24 cellular contexts compared by ENCODE assay signal in genomic region chr7:29197916-29198315, GRCh38. TPM values are rescaled to one million over a fixed set of nuclear protein-coding genes. Genes with fewer than 3 reads are reported as not detected.
DNase-seq lines count a peak whose midpoint lies in the region; ATAC-seq, FAIRE-seq and TF ChIP-seq lines count a peak whose summit lies in the region.
"Had no signal": no experiment of that assay in that cellular context is flagged by ENCODE, and none has a peak within 500 bp of the region (broad histone marks: within the 10 kb centered on the region; RNA-seq: fewer than 3 reads in every experiment).

No MANE protein-coding gene starts in this region.

- BruUV-seq in HepG2 (replicated peaks; lab: Mats Ljungman, UMichigan) = no TSS peak

- intact Hi-C loops in body of pancreas (cut with DNase I) = no loop called here
- intact Hi-C loops in HepG2 (cut with micrococcal nuclease; ENCODE audit: unreplicated experiment) = loop anchor here (1.0 kb wide), 1 partner anchor 18 kb away; no protein-coding TSS in a partner anchor

- H3K27ac ChIP-seq in body of pancreas (peak overlapping the region in 3 of 4 donors; percentile 8 to 99 (median 93)), HepG2 (ENCODE audit: extremely low read length, insufficient read depth, low read length) (peak overlapping the region; percentile 21)

- 35 to 53% methylated on average over 3 of the region's 3 CpGs for WGBS in body of pancreas, 2 donors
- WGBS in HepG2 (ENCODE audit: low lambda C conversion rate) = 17% methylated on average over 3 of the region's 3 CpGs

- TF ChIP-seq CTCF in body of pancreas (IDR thresholded peaks at IDR 0.05) = no peak
- no peak for TF ChIP-seq CTCF in HepG2 (CRISPR knock-in tag; IDR thresholded peaks at IDR 0.05)
- no peak for TF ChIP-seq CTCF in type B pancreatic cell (conservative IDR thresholded peaks at IDR 0.05)

- H3K36me3 Mint-ChIP-seq in type B pancreatic cell = no peaks in the 10 kb centered on the region

- H3K36me3 ChIP-seq in body of pancreas (replicated peaks in 1 of 2; ENCODE audit: insufficient read depth in 1 of 2, low read depth in 2 of 2) (no peaks in the 10 kb centered on the region), HepG2 (replicated peaks in 1 of 2; ENCODE audit: control insufficient read depth in 1 of 2, insufficient read depth in 2 of 2, low read length in 2 of 2) (no peaks in the 10 kb centered on the region)
- H3K36me3 ChIP-seq: HAP-1 had no signal

- CTCF ChIA-PET in HepG2 (lab: Yijun Ruan, JAX; ENCODE audit: low intra/inter-chr PET ratio, low total read pairs) = no interaction called here

- in situ Hi-C loops in HepG2 (cut with HindIII; ENCODE audit: extremely low pct_ligation_motif_present, low pct_unique_long_range_greater_than_20kb) = no loop called here

- H3K9ac ChIP-seq in HepG2 (ENCODE audit: insufficient read depth, low read depth, low read length) = peak overlapping the region; percentile 1; the same call in 1 of the 2 replicates
- H3K9ac ChIP-seq: SK-N-SH had no signal

- no peaks in the 10 kb centered on the region for H3K27me3 ChIP-seq in body of pancreas
- no peaks in the 10 kb centered on the region; a peak in 1 of 5 replicates for H3K27me3 ChIP-seq in HepG2 (ENCODE audit: control insufficient read depth in 1 of 2, insufficient read depth in 2 of 2, low read length in 2 of 2)

- H2AFZ ChIP-seq in HepG2 (ENCODE audit: low read length) = no peak overlapping the region

- peaks cover 37% of the 10 kb centered on the region for H3K27me3 Mint-ChIP-seq in type B pancreatic cell

- H3K4me3 ChIP-seq in body of pancreas (no peak overlapping the region), HepG2 (replicated peaks in 1 of 3; ENCODE audit: insufficient read depth in 1 of 3, low read depth in 2 of 3, low read length in 3 of 3) (peak overlapping the region; percentile 92 to 98 (median 98); a peak in 4 of 6 replicates)
- H3K4me3 ChIP-seq: HAP-1 had no signal

- H3K4me2 ChIP-seq in HepG2 (ENCODE audit: low read depth, low read length) = peak overlapping the region; percentile 89
- H3K4me2 ChIP-seq: SK-N-SH had no signal

- H3K9me3 ChIP-seq in body of pancreas (no peaks in the 10 kb centered on the region), HepG2 (ENCODE audit: low read length) (no peaks in the 10 kb centered on the region)
- H3K9me3 ChIP-seq: HAP-1, SK-N-SH had no signal

- no peak overlapping the region for H3K27ac Mint-ChIP-seq in type B pancreatic cell

- H3K9me3 Mint-ChIP-seq in type B pancreatic cell = no peaks in the 10 kb centered on the region

- no peak for ATAC-seq in body of pancreas
- ATAC-seq in HepG2 = no peak
- ATAC-seq in GM18861 (IDR thresholded peaks at IDR 0.05; ENCODE audit: unreplicated experiment) = no peak
- ATAC-seq: PC-3 had no signal

- peaks cover 15% of the 10 kb centered on the region for H3K4me1 Mint-ChIP-seq in type B pancreatic cell (ENCODE audit: unreplicated experiment)

- H3K4me3 Mint-ChIP-seq in type B pancreatic cell = peak overlapping the region; percentile 97

- no peak for TF ChIP-seq POLR2A in body of pancreas (IDR thresholded peaks at IDR 0.05)
- no peak for TF ChIP-seq POLR2A in HepG2 (IDR thresholded peaks at IDR 0.05; ENCODE audit: insufficient read depth in 1 of 2, low read depth in 2 of 2, low read length in 2 of 2)

- no peaks in the 10 kb centered on the region; the same call in 1 of the 2 replicates for H4K20me1 ChIP-seq in HepG2 (ENCODE audit: insufficient read depth, low read length)

- H3K79me2 ChIP-seq in HepG2 (ENCODE audit: insufficient read depth, low read length) = peaks cover 90% of the 10 kb centered on the region

- FAIRE-seq in HepG2 (lab: Jason Lieb, UNC) = peak; percentile 8
- FAIRE-seq: HTR-8/SVneo had no signal

- POLR2A ChIA-PET in HepG2 (lab: Yijun Ruan, JAX) = interaction anchor here (0.6 to 5.9 kb wide), 4 partner anchors 7 to 285 kb away, joined by 3 to 42 read pairs (median 4); no protein-coding TSS in a partner anchor

- no peak for TF ChIP-seq EP300 in HepG2 (IDR thresholded peaks at IDR 0.05; ENCODE audit: low read depth in 2 of 2, low read length in 2 of 2)
- no peak for TF ChIP-seq EP300 in HepG2 (CRISPR knock-in tag; IDR thresholded peaks at IDR 0.05; ENCODE audit: borderline replicate concordance)

- DNase-seq in NCI-H510A treated with DMSO at 0.1 percent for 48 hours (lab: John Stamatoyannopoulos, UW) = peak; percentile 11
- no peak for DNase-seq in NCI-H510A (lab: John Stamatoyannopoulos, UW)
- no peak for DNase-seq in body of pancreas
- no peak for DNase-seq in HepG2 (ENCODE audit: low spot score)
- no peak for DNase-seq in type B pancreatic cell (ENCODE audit: extremely low spot score, unreplicated experiment)
- no peak for DNase-seq in AG20443 (ENCODE audit: low spot score)
- DNase-seq in stimulated activated CD4-positive, alpha-beta T cell treated with anti-CD3 and anti-CD28 coated beads, Interleukin-15, amount 100 ng/mL, for 24 hours = no peak
- DNase-seq: 8988T; ACHN; DMS53; GOT3; KBM-7; MM.1S; NCI-H187; NCI-H2081 treated with DMSO at 0.1 percent for 48 hours; NCI-H2171; NK-92 treated with Interleukin-12 subunit alpha and Interleukin-12 subunit beta, amount 100 ng/mL, for 24 hours; PC-3; SK-N-SH; SW 1271 had no signal

- no peak for TF ChIP-seq RAD21 in HepG2 (CRISPR knock-in tag; IDR thresholded peaks at IDR 0.05)

- H3K4me1 ChIP-seq in body of pancreas = peaks cover 42% of the 10 kb centered on the region
- H3K4me1 ChIP-seq in HepG2 (ENCODE audit: insufficient read depth, low read length) = peaks cover 76% of the 10 kb centered on the region
- H3K4me1 ChIP-seq: HAP-1 had no signal

TF ChIP-seq in HepG2, 621 proteins besides CTCF, POLR2A, EP300 and RAD21:
- TF ChIP-seq CEBPB (IDR thresholded peaks at IDR 0.05; ENCODE audit: borderline replicate concordance, low read depth, low read length) = no peak
- 0 out of 2 replicates have a peak, but pooled peaks have one; percentile 7 for TF ChIP-seq RBFOX2 (IDR thresholded peaks at IDR 0.05; ENCODE audit: low read depth, low read length)
- TF ChIP-seq AGO1 (IDR thresholded peaks at IDR 0.05; ENCODE audit: low read depth, low read length, poor library complexity, severe bottlenecking) = no peak

RNA-seq across cellular contexts. Expression of gene CHN2, which starts 3.3 kb away (rescaled TPM):
- total RNA-seq in body of pancreas (10 to 100 TPM; 55.7 to 58.6 TPM), HepG2 (2016; rRNA removed; fragmentation: Illumina TruSeq; extraction: Trizol) (23.5 and 28.6 TPM in 2 replicates), type B pancreatic cell (ENCODE audit: low replicate concordance) (19.7 and 34.0 TPM in 2 replicates)
- 15.0 and 15.4 TPM in 2 replicates for total RNA-seq in HepG2 (2016; cell fraction: cytosol; rRNA removed; fragmentation: Illumina TruSeq; extraction: Trizol; ENCODE audit: low read depth)
- total RNA-seq in HepG2 (2016; cell fraction: insoluble cytoplasmic fraction; rRNA removed; fragmentation: Illumina TruSeq; extraction: Trizol) = 22.0 and 23.2 TPM in 2 replicates
- total RNA-seq in HepG2 (2016; cell fraction: membrane; rRNA removed; fragmentation: Illumina TruSeq; extraction: Trizol) = 19.9 and 22.8 TPM in 2 replicates
- 29.6 and 33.8 TPM in 2 replicates for total RNA-seq in HepG2 (2016; cell fraction: nucleus; rRNA removed; fragmentation: Illumina TruSeq; extraction: Trizol)
- polyA plus RNA-seq in HepG2 (2011; rRNA removed) = 21.7 and 30.5 TPM in 2 replicates
- 15.7 and 19.8 TPM in 2 replicates for polyA plus RNA-seq in HepG2 (2011; cell fraction: cytosol; rRNA removed)
- 16.7 and 17.0 TPM in 2 replicates for polyA plus RNA-seq in HepG2 (2011; cell fraction: nucleus; rRNA removed)
- polyA plus RNA-seq in HepG2 (2012) = 22.4 and 41.2 TPM in 2 replicates
- 10.8 and 11.3 TPM in 2 replicates for polyA plus RNA-seq in HepG2 (2016; cell fraction: cytosol; fragmentation: Illumina TruSeq; extraction: Trizol; ENCODE audit: low read depth)
- 23.9 and 24.0 TPM in 2 replicates for polyA plus RNA-seq in HepG2 (2016; cell fraction: insoluble cytoplasmic fraction; fragmentation: Illumina TruSeq; extraction: Trizol; ENCODE audit: low read depth)
- polyA plus RNA-seq in HepG2 (2016; cell fraction: membrane; fragmentation: Illumina TruSeq; extraction: Trizol; ENCODE audit: low read depth) = 15.8 and 19.6 TPM in 2 replicates
- polyA plus RNA-seq in HepG2 (2016; cell fraction: nucleus; fragmentation: Illumina TruSeq; extraction: Trizol; ENCODE audit: insufficient read depth, low read depth) = 21.1 and 21.8 TPM in 2 replicates
- polyA minus RNA-seq in HepG2 (2011; rRNA and poly(A)+ RNA removed; ENCODE audit: low replicate concordance) = 9.7 and 45.6 TPM in 2 replicates
- polyA minus RNA-seq in HepG2 (2011; cell fraction: cytosol; rRNA and poly(A)+ RNA removed) = 20.1 and 25.7 TPM in 2 replicates
- 96.8 and 105 TPM in 2 replicates for polyA minus RNA-seq in HepG2 (2011; cell fraction: nucleus; rRNA and poly(A)+ RNA removed)
- polyA plus RNA-seq: BJ had no signal

RNA-seq across cellular contexts. Expression of gene CPVL, which starts 51.6 kb away (rescaled TPM):
- 10 to 100 TPM in 1 of 2 donors, 1 to 10 TPM in 1; 4.0 to 17.9 TPM for total RNA-seq in body of pancreas
- total RNA-seq in HepG2 (2016; rRNA removed; fragmentation: Illumina TruSeq; extraction: Trizol) = 30.7 and 59.2 TPM in 2 replicates
- 4.3 and 6.2 TPM in 2 replicates for total RNA-seq in HepG2 (2016; cell fraction: cytosol; rRNA removed; fragmentation: Illumina TruSeq; extraction: Trizol; ENCODE audit: low read depth)
- total RNA-seq in HepG2 (2016; cell fraction: insoluble cytoplasmic fraction; rRNA removed; fragmentation: Illumina TruSeq; extraction: Trizol) = 31.2 and 60.0 TPM in 2 replicates
- 7.0 and 7.3 TPM in 2 replicates for total RNA-seq in HepG2 (2016; cell fraction: membrane; rRNA removed; fragmentation: Illumina TruSeq; extraction: Trizol)
- total RNA-seq in HepG2 (2016; cell fraction: nucleus; rRNA removed; fragmentation: Illumina TruSeq; extraction: Trizol) = 49.3 and 53.0 TPM in 2 replicates
- polyA plus RNA-seq in HepG2 (2011; rRNA removed) = 265 and 294 TPM in 2 replicates
- 146 and 189 TPM in 2 replicates for polyA plus RNA-seq in HepG2 (2011; cell fraction: cytosol; rRNA removed)
- 43.3 and 47.4 TPM in 2 replicates for polyA plus RNA-seq in HepG2 (2011; cell fraction: nucleus; rRNA removed)
- 82.4 and 104 TPM in 2 replicates for polyA plus RNA-seq in HepG2 (2012)
- polyA plus RNA-seq in HepG2 (2016; cell fraction: cytosol; fragmentation: Illumina TruSeq; extraction: Trizol; ENCODE audit: low read depth) = 4.6 and 4.9 TPM in 2 replicates
- polyA plus RNA-seq in HepG2 (2016; cell fraction: insoluble cytoplasmic fraction; fragmentation: Illumina TruSeq; extraction: Trizol; ENCODE audit: low read depth) = 25.0 and 26.5 TPM in 2 replicates
- polyA plus RNA-seq in HepG2 (2016; cell fraction: membrane; fragmentation: Illumina TruSeq; extraction: Trizol; ENCODE audit: low read depth) = 4.6 and 5.3 TPM in 2 replicates
- 57.7 and 58.9 TPM in 2 replicates for polyA plus RNA-seq in HepG2 (2016; cell fraction: nucleus; fragmentation: Illumina TruSeq; extraction: Trizol; ENCODE audit: insufficient read depth, low read depth)
- polyA minus RNA-seq in HepG2 (2011; rRNA and poly(A)+ RNA removed; ENCODE audit: low replicate concordance) = 27.4 and 324 TPM in 2 replicates
- polyA minus RNA-seq in HepG2 (2011; cell fraction: cytosol; rRNA and poly(A)+ RNA removed) = 112 and 141 TPM in 2 replicates
- 56.5 and 70.9 TPM in 2 replicates for polyA minus RNA-seq in HepG2 (2011; cell fraction: nucleus; rRNA and poly(A)+ RNA removed)
- total RNA-seq in type B pancreatic cell (ENCODE audit: low replicate concordance) = 30.2 and 44.2 TPM in 2 replicates
- polyA plus RNA-seq: BJ, SK-N-SH had no signal

Comparison
In these comparisons a context has a peak if more than half of its experiments do, and no peak if none do; other contexts are left out.
1. H3K4me3 ChIP-seq: peak in HepG2 (3 of 3); none in body of pancreas (0 of 2).